ENCODE assay signal across 1 cellular context in genomic region chr17:79047291-79047920, GRCh38.
TF ChIP-seq lines count a peak whose summit lies in the region.

No MANE protein-coding gene starts in this region.

TF ChIP-seq in H1, 55 proteins besides CTCF, POLR2A, EP300 and RAD21:
- no peak for TF ChIP-seq CREB1 (IDR thresholded peaks at IDR 0.05)
- no peak for TF ChIP-seq CEBPB (IDR thresholded peaks at IDR 0.05; ENCODE audit: low read depth, low read length)
- no peak for TF ChIP-seq KDM4A (IDR thresholded peaks at IDR 0.05; ENCODE audit: low read depth, low read length, severe bottlenecking)
- TF ChIP-seq CTBP2 (IDR thresholded peaks at IDR 0.05; ENCODE audit: borderline replicate concordance, insufficient read depth, insufficient read length, low read length) = no peak
- no peak for TF ChIP-seq CHD1 (IDR thresholded peaks at IDR 0.05; ENCODE audit: low read depth, low read length)
- TF ChIP-seq SP1 (IDR thresholded peaks at IDR 0.05; ENCODE audit: low read depth, low read length) = no peak
- TF ChIP-seq EZH2 (IDR thresholded peaks at IDR 0.05; ENCODE audit: low read depth, low read length, severe bottlenecking) = no peak
- no peak for TF ChIP-seq HDAC2 (IDR thresholded peaks at IDR 0.05; ENCODE audit: borderline replicate concordance in 1 of 2, low read depth in 2 of 2, low read length in 2 of 2)
- no peak for TF ChIP-seq TAF1 (IDR thresholded peaks at IDR 0.05; ENCODE audit: low read depth, low read length)
- TF ChIP-seq PHF8 (conservative IDR thresholded peaks at IDR 0.05; ENCODE audit: low read depth, low read length) = no peak
- no peak for TF ChIP-seq GTF2F1 (IDR thresholded peaks at IDR 0.05; ENCODE audit: borderline replicate concordance, low read depth, low read length)
- no peak for TF ChIP-seq TCF12 (IDR thresholded peaks at IDR 0.05; ENCODE audit: low read depth, low read length)
- no peak for TF ChIP-seq RNF2 (IDR thresholded peaks at IDR 0.05; ENCODE audit: borderline replicate concordance, low read depth, low read length, missing control alignments, poor library complexity, severe bottlenecking)
- TF ChIP-seq, protein P1, sequence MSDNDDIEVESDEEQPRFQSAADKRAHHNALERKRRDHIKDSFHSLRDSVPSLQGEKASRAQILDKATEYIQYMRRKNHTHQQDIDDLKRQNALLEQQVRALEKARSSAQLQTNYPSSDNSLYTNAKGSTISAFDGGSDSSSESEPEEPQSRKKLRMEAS (IDR thresholded peaks at IDR 0.05) = no peak
- TF ChIP-seq SUZ12 (IDR thresholded peaks at IDR 0.05; ENCODE audit: low read length) = no peak
- TF ChIP-seq RBBP5 (IDR thresholded peaks at IDR 0.05; ENCODE audit: borderline replicate concordance, low read depth, low read length) = no peak
- no peak for TF ChIP-seq KDM5A (IDR thresholded peaks at IDR 0.05; ENCODE audit: low read length)
- TF ChIP-seq BCL11A (IDR thresholded peaks at IDR 0.05; ENCODE audit: low read depth in 2 of 2, low read length in 2 of 2) = no peak
- no peak for TF ChIP-seq TEAD4 (IDR thresholded peaks at IDR 0.05; ENCODE audit: low read depth, low read length)
- TF ChIP-seq, protein P2, sequence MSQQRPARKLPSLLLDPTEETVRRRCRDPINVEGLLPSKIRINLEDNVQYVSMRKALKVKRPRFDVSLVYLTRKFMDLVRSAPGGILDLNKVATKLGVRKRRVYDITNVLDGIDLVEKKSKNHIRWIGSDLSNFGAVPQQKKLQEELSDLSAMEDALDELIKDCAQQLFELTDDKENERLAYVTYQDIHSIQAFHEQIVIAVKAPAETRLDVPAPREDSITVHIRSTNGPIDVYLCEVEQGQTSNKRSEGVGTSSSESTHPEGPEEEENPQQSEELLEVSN (IDR thresholded peaks at IDR 0.05) = no peak
